ENCODE assay signal across 1 cellular context in genomic region chr9:128274245-128274644, GRCh38.
TF ChIP-seq lines count a peak whose summit lies in the region.

No MANE protein-coding gene starts in this region.

TF ChIP-seq in GM23338, 12 proteins besides CTCF, POLR2A, EP300 and RAD21 (continued from another document):
- no peak for TF ChIP-seq EZH2 (IDR thresholded peaks at IDR 0.05; ENCODE audit: low read depth, unreplicated experiment)
- TF ChIP-seq ETS1 (IDR thresholded peaks at IDR 0.05), result no peak
- TF ChIP-seq JUNB (IDR thresholded peaks at IDR 0.05; ENCODE audit: unreplicated experiment), result no peak
- no peak for TF ChIP-seq ZNF114 (CRISPR knock-in tag; IDR thresholded peaks at IDR 0.05)
- no peak for TF ChIP-seq STAT1 (IDR thresholded peaks at IDR 0.05; ENCODE audit: unreplicated experiment)
- no peak for TF ChIP-seq REST (IDR thresholded peaks at IDR 0.05; ENCODE audit: unreplicated experiment)
- TF ChIP-seq NANOG (IDR thresholded peaks at IDR 0.05; ENCODE audit: borderline replicate concordance), result no peak
- no peak for TF ChIP-seq POLR2AphosphoS5 (IDR thresholded peaks at IDR 0.05; ENCODE audit: low read depth)
TF ChIP-seq in GM23338: peak in this region for 0.
